ENCODE assay signal across 10 cellular contexts in genomic region chr9:21194867-21195776, GRCh38. TPM values are rescaled to one million over a fixed set of nuclear protein-coding genes. Genes with fewer than 3 reads are reported as not detected.
DNase-seq lines count a peak whose midpoint lies in the region; ATAC-seq and TF ChIP-seq lines count a peak whose summit lies in the region.
"Not testable (repeated sequence)": the region's sequence is repeated elsewhere in the genome, so short reads cannot be mapped to it uniquely, and the experiment has no call there.
"Had no signal": no experiment of that assay in that cellular context is flagged by ENCODE, and none has a peak within 500 bp of the region (broad histone marks: within the 10 kb centered on the region; RNA-seq: fewer than 3 reads in every experiment).

No MANE protein-coding gene starts in this region.

- not testable (repeated sequence) for H2BK12ac ChIP-seq in H9 (ENCODE audit: insufficient read length, low read depth, low read length)

- not testable (repeated sequence) for H3K9me3 Mint-ChIP-seq in H9; activated naive CD4-positive, alpha-beta T cell treated with anti-CD3 and anti-CD28 coated beads for 36 hours

- not testable (repeated sequence) for DNase-seq in AG04449 (ENCODE audit: low read depth, low spot score); H9
- DNase-seq in RPMI7951 (ENCODE audit: low read depth) (peak; percentile 12), foreskin fibroblast (peak; percentile 1 to 34)
- DNase-seq in activated naive CD4-positive, alpha-beta T cell treated with anti-CD3 and anti-CD28 coated beads for 36 hours = peak; percentile 69

- not testable (repeated sequence) for H3K36me3 Mint-ChIP-seq in H9 (ENCODE audit: insufficient read depth in 1 of 3, low read depth in 3 of 3); activated naive CD4-positive, alpha-beta T cell treated with anti-CD3 and anti-CD28 coated beads for 36 hours (ENCODE audit: low read depth)

- H4K20me1 ChIP-seq in H9 (ENCODE audit: control insufficient read depth, insufficient read depth, insufficient read length); neural cell (ENCODE audit: insufficient read depth): not testable (repeated sequence)

- H3K56ac ChIP-seq in H9 (ENCODE audit: insufficient read length, low read depth, low read length) = not testable (repeated sequence)

- not testable (repeated sequence) for H2BK120ac ChIP-seq in H9 (ENCODE audit: low read depth, low read length, poor library complexity, severe bottlenecking)

- WGBS in H9 (ENCODE audit: extremely low coverage, insufficient read length, low lambda C conversion rate) = no CpG with 5 or more reads among the region's 6 CpGs

- not testable (repeated sequence) for H2BK20ac ChIP-seq in H9 (ENCODE audit: low read depth, low read length, poor library complexity, severe bottlenecking)

- not testable (repeated sequence) for H2BK5ac ChIP-seq in H9 (ENCODE audit: insufficient read length, low read length)

- not testable (repeated sequence) for H3K18ac ChIP-seq in H9 (ENCODE audit: insufficient read length, low read depth, low read length)

- not testable (repeated sequence) for H4K5ac ChIP-seq in H9 (ENCODE audit: insufficient read length, low read depth, low read length)

- not testable (repeated sequence) for H3K9ac ChIP-seq in H9 (ENCODE audit: extremely low read depth, insufficient read length, low read length); neural cell (ENCODE audit: low read length)

- H3K4me1 ChIP-seq in H9 (ENCODE audit: insufficient read depth, low read length) = not testable (repeated sequence)

- H2AK5ac ChIP-seq in H9 (ENCODE audit: insufficient read length, low read length) = not testable (repeated sequence)

- not testable (repeated sequence) for H3K9me3 ChIP-seq in H9 (ENCODE audit: control insufficient read depth, low read depth, low read length); neural cell (ENCODE audit: low read length)

- not testable (repeated sequence) for H3K23me2 ChIP-seq in H9 (ENCODE audit: insufficient read length, low read depth, low read length, poor library complexity, severe bottlenecking)

- not testable (repeated sequence) for H3K4ac ChIP-seq in H9 (ENCODE audit: low read depth, low read length)

- H3F3A ChIP-seq in neural cell (ENCODE audit: insufficient read depth, low read length, poor library complexity, severe bottlenecking) = not testable (repeated sequence)

- H3K36me3 ChIP-seq in neural cell (ENCODE audit: insufficient read depth, low read length) = not testable (repeated sequence)

- not testable (repeated sequence) for H3T11ph ChIP-seq in H9 (ENCODE audit: low read length)

- H3K27me3 ChIP-seq in H9 (ENCODE audit: insufficient read depth, low read length); neural cell (ENCODE audit: insufficient read depth, low read depth, low read length): not testable (repeated sequence)

- H4K91ac ChIP-seq in H9 (ENCODE audit: insufficient read length, low read depth, low read length) = not testable (repeated sequence)

- CTCF ChIA-PET in AG04449 (lab: Yijun Ruan, JAX) = interaction anchor here (0.6 to 2.0 kb wide), 6 partner anchors 12 to 601 kb away, joined by 3 to 6 read pairs (median 4); no protein-coding TSS in a partner anchor
- CTCF ChIA-PET in activated naive CD4-positive, alpha-beta T cell treated with anti-CD3 and anti-CD28 coated beads for 36 hours (lab: Charles Lee) = interaction anchor here (0.7 to 3.9 kb wide), 30 partner anchors 8 to 589 kb away, joined by 3 to 28 read pairs (median 3); no protein-coding TSS in a partner anchor

- intact Hi-C loops in activated naive CD4-positive, alpha-beta T cell treated with anti-CD3 and anti-CD28 coated beads for 36 hours (cut with micrococcal nuclease) = loop anchor here (1.0 to 10.0 kb wide), 8 partner anchors 18 to 1050 kb away; no protein-coding TSS in a partner anchor

- TF ChIP-seq RAD21 in neural cell (conservative IDR thresholded peaks at IDR 0.05) = peak; percentile 57

- not testable (repeated sequence) for H3K27ac ChIP-seq in H9 (ENCODE audit: insufficient read length, low read depth, low read length); neural cell (ENCODE audit: low read length)

- H3K9me2 ChIP-seq in neural cell (ENCODE audit: insufficient read depth, low read length) = not testable (repeated sequence)

- not testable (repeated sequence) for H3K4me1 Mint-ChIP-seq in H9; activated naive CD4-positive, alpha-beta T cell treated with anti-CD3 and anti-CD28 coated beads for 36 hours (ENCODE audit: low read depth)

- TF ChIP-seq EP300 in neural cell (conservative IDR thresholded peaks at IDR 0.05; ENCODE audit: poor library complexity, severe bottlenecking) = not testable (repeated sequence)

- not testable (repeated sequence) for H3K4me3 Mint-ChIP-seq in H9; activated naive CD4-positive, alpha-beta T cell treated with anti-CD3 and anti-CD28 coated beads for 36 hours

- H3K14ac ChIP-seq in H9 (ENCODE audit: insufficient read depth, low read length) = not testable (repeated sequence)

- TF ChIP-seq CTCF in AG04449 (IDR thresholded peaks at IDR 0.05; ENCODE audit: insufficient read depth, low read length, missing control alignments) = peak; percentile 11
- TF ChIP-seq CTCF in H9 (conservative IDR thresholded peaks at IDR 0.05) = peak; percentile 75
- TF ChIP-seq CTCF in foreskin fibroblast (IDR thresholded peaks at IDR 0.05; ENCODE audit: low read depth, low read length) = peak; percentile 54
- peak; percentile 64 for TF ChIP-seq CTCF in neural cell (IDR thresholded peaks at IDR 0.05; ENCODE audit: poor library complexity, severe bottlenecking)

- POLR2A ChIA-PET in AG04449 (lab: Yijun Ruan, JAX) = not testable (repeated sequence)

- H3K4me2 ChIP-seq in H9 (ENCODE audit: insufficient read depth, insufficient read length, low read length); neural cell (ENCODE audit: low read length): not testable (repeated sequence)

- H3K27me3 Mint-ChIP-seq in H9 (ENCODE audit: low read depth) = peaks cover 13% of the 10 kb centered on the region
- not testable (repeated sequence) for H3K27me3 Mint-ChIP-seq in activated naive CD4-positive, alpha-beta T cell treated with anti-CD3 and anti-CD28 coated beads for 36 hours (ENCODE audit: low read depth)

- not testable (repeated sequence) for H3K79me2 ChIP-seq in H9 (ENCODE audit: insufficient read depth, low read length); neural cell (replicated peaks; ENCODE audit: insufficient read depth, low read length)

- not testable (repeated sequence) for H3K79me1 ChIP-seq in H9 (ENCODE audit: insufficient read depth, low read depth, low read length, poor library complexity, severe bottlenecking)

- not testable (repeated sequence) for H2BK15ac ChIP-seq in H9 (ENCODE audit: low read depth, low read length)

- not testable (repeated sequence) for H2AFZ ChIP-seq in H9 (ENCODE audit: low read length); neural cell (ENCODE audit: low read depth, low read length)

- not testable (repeated sequence) for H4K8ac ChIP-seq in H9 (replicated peaks; ENCODE audit: insufficient read length, low read depth, low read length)

- H3K27ac Mint-ChIP-seq in H9; activated naive CD4-positive, alpha-beta T cell treated with anti-CD3 and anti-CD28 coated beads for 36 hours: not testable (repeated sequence)

- ATAC-seq in GM18502 (IDR thresholded peaks at IDR 0.05; ENCODE audit: poor library complexity, unreplicated experiment) = peak; percentile 94
- peak; percentile 91 for ATAC-seq in HG03565 (IDR thresholded peaks at IDR 0.05; ENCODE audit: unreplicated experiment)

- H3K4me3 ChIP-seq in AG04449 (ENCODE audit: low read depth, low read length); foreskin fibroblast (ENCODE audit: low read depth in 1 of 2, low read length in 2 of 2); neural cell (ENCODE audit: low read length): not testable (repeated sequence)

- H3K23ac ChIP-seq in H9 (ENCODE audit: insufficient read length, low read depth, low read length) = not testable (repeated sequence)

TF ChIP-seq in neural cell, 6 proteins besides CTCF, POLR2A, EP300 and RAD21:
- TF ChIP-seq SMC3 (conservative IDR thresholded peaks at IDR 0.05; ENCODE audit: poor library complexity) = peak; percentile 53
TF ChIP-seq in neural cell: peak in this region for 1; not testable (repeated sequence) for 5.

RNA-seq across cellular contexts. Expression of gene IFNA7, which starts 6.9 kb away (rescaled TPM):
- total RNA-seq in H9 (2021) = not detected in 2 replicates
- total RNA-seq in RPMI7951 (2014; rRNA removed; shearing (Covaris generic)) = not detected in 2 replicates
- total RNA-seq in activated naive CD4-positive, alpha-beta T cell treated with anti-CD3 and anti-CD28 coated beads for 36 hours = not detected
- polyA plus RNA-seq in neural cell = not detected in 2 replicates
- not detected in 2 replicates for polyA minus RNA-seq in neural cell
- total RNA-seq: posterior vena cava, vagina had no signal

RNA-seq across cellular contexts. Expression of gene IFNA4, which starts 7.7 kb away (rescaled TPM):
- total RNA-seq in H9 (2021) = not detected in 2 replicates
- not detected in 2 replicates for total RNA-seq in RPMI7951 (2014; rRNA removed; shearing (Covaris generic))
- total RNA-seq in activated naive CD4-positive, alpha-beta T cell treated with anti-CD3 and anti-CD28 coated beads for 36 hours = not detected
- not detected in 2 replicates for polyA plus RNA-seq in neural cell
- not detected in 2 replicates for polyA minus RNA-seq in neural cell
- total RNA-seq: posterior vena cava, vagina had no signal

RNA-seq across cellular contexts. Expression of gene IFNA10, which starts 11.8 kb away (rescaled TPM):
- not detected in 2 replicates for total RNA-seq in H9 (2021)
- total RNA-seq in RPMI7951 (2014; rRNA removed; shearing (Covaris generic)) = not detected in 2 replicates
- total RNA-seq in activated naive CD4-positive, alpha-beta T cell treated with anti-CD3 and anti-CD28 coated beads for 36 hours = not detected
- polyA plus RNA-seq in neural cell = not detected in 2 replicates
- not detected in 2 replicates for polyA minus RNA-seq in neural cell
- total RNA-seq: posterior vena cava, vagina had no signal

RNA-seq across cellular contexts. Expression of gene IFNA16, which starts 22.0 kb away (rescaled TPM):
- total RNA-seq in H9 (2021) = not detected in 2 replicates
- total RNA-seq in RPMI7951 (2014; rRNA removed; shearing (Covaris generic)) = not detected in 2 replicates
- total RNA-seq in activated naive CD4-positive, alpha-beta T cell treated with anti-CD3 and anti-CD28 coated beads for 36 hours = not detected
- polyA plus RNA-seq in neural cell = not detected in 2 replicates
- polyA minus RNA-seq in neural cell = not detected in 2 replicates
- total RNA-seq: posterior vena cava, vagina had no signal

RNA-seq across cellular contexts. Expression of gene IFNA21, which starts 28.7 kb away (rescaled TPM):
- total RNA-seq in H9 (2021) = not detected in 2 replicates
- total RNA-seq in RPMI7951 (2014; rRNA removed; shearing (Covaris generic)) = not detected in 2 replicates
- not detected for total RNA-seq in activated naive CD4-positive, alpha-beta T cell treated with anti-CD3 and anti-CD28 coated beads for 36 hours
- not detected in 2 replicates for polyA plus RNA-seq in neural cell
- polyA minus RNA-seq in neural cell = not detected in 2 replicates
- total RNA-seq: posterior vena cava, vagina had no signal

Comparison
In these comparisons a context has a peak if more than half of its experiments do, and no peak if none do; other contexts are left out.
1. CTCF ChIP-seq: peak in every context shown above with its lines; median percentile 75 in H9; 64 in neural cell; 54 in foreskin fibroblast; 11 in AG04449.